ENCODE assay signal across 8 cellular contexts in the genomic region with DNA sequence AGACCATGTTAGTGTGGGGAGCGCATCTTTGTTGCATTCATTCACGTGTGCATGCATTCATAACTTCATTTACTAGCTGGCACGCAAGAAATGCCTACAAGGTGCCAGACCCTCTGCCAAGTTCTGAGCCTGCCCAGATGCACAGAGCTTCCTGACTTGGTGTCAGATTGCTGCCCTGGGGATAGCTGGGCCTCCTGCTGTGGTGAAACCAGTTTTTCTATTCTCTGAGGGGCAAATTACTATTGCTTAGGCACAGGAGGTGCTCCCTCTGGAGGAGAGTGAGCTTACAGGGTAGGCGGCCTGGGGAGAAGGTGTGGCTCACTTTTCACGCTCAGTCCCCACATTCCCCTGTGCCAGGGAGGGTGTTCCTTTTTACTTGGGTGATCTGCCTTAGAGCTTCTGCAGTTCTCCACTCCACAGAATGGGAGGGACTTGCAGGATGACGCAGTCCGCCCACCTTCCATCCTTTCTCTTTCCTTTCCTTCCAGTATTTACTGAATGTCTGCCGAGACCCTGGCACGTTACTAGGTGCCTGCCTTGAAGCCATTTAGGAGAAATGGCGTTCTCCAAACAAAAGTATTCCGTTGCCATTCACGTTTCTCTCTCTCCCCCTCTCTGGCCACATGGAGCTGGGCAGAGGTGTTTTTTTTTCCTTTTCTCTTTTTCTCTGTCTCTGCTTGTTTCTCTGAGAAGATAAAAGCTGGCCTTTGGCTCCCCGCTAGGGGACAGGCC. TPM values are rescaled to one million over a fixed set of nuclear protein-coding genes. Genes with fewer than 3 reads are reported as not detected.
DNase-seq lines count a peak whose midpoint lies in the region; ATAC-seq, FAIRE-seq and TF ChIP-seq lines count a peak whose summit lies in the region.

No MANE protein-coding gene starts in this region.

- H3K36me3 ChIP-seq in brain microvascular endothelial cell (replicated peaks) (no peaks in the 10 kb centered on the region), keratinocyte (ENCODE audit: control insufficient read depth in 2 of 2, extremely low read depth in 1 of 2, insufficient read depth in 2 of 2, low read length in 2 of 2) (no peaks in the 10 kb centered on the region), suprapubic skin (no peaks in the 10 kb centered on the region)

- peak; percentile 53 for TF ChIP-seq CTCF in brain microvascular endothelial cell (IDR thresholded peaks at IDR 0.05; ENCODE audit: low read depth, low read length, missing control alignments)
- peak; percentile 77 to 92 (median 87) for TF ChIP-seq CTCF in keratinocyte (optimal IDR thresholded peaks at IDR 0.05 in 1 of 3, IDR thresholded peaks at IDR 0.05 in 1 of 3, conservative IDR thresholded peaks at IDR 0.05 in 1 of 3; ENCODE audit: extremely low read depth in 1 of 3, insufficient read depth in 2 of 3, low read length in 3 of 3)
- TF ChIP-seq CTCF in suprapubic skin (IDR thresholded peaks at IDR 0.05): peak in 1 of 2 donors; percentile 41

- H3K4me3 ChIP-seq in brain microvascular endothelial cell (ENCODE audit: low read depth, low read length): peak overlapping the region; percentile 9
- peak overlapping the region in 2 of 3 experiments; percentile 43 to 50 for H3K4me3 ChIP-seq in keratinocyte (ENCODE audit: control insufficient read depth in 2 of 3, extremely low read depth in 1 of 3, insufficient read depth in 2 of 3, low read depth in 1 of 3, low read length in 3 of 3)
- H3K4me3 ChIP-seq in suprapubic skin: no peak overlapping the region

- H3K4me2 ChIP-seq in keratinocyte (ENCODE audit: control insufficient read depth, extremely low read depth, insufficient read depth, low read depth, low read length): peak overlapping the region; percentile 74

- FAIRE-seq in keratinocyte (lab: Jason Lieb, UNC): peak; percentile 98

- TF ChIP-seq POLR2A in suprapubic skin (IDR thresholded peaks at IDR 0.05): no peak

- in situ Hi-C loops in brain microvascular endothelial cell (cut with HindIII; ENCODE audit: low pct_ligation_motif_present, low sequenced_read_pairs): no loop called here

- DNase-seq in GF-D8 (lab: John Stamatoyannopoulos, UW) (peak; percentile 8), NCI-H2081 treated with DMSO at 0.1 percent for 48 hours (lab: John Stamatoyannopoulos, UW) (peak; percentile 66), brain microvascular endothelial cell (peak; percentile 45), keratinocyte (ENCODE audit: low read depth, low spot score) (peak; percentile 93), suprapubic skin (ENCODE audit: low spot score in 2 of 2) (peak; percentile 76 to 83)

- H3K27ac ChIP-seq in brain microvascular endothelial cell (no peak overlapping the region), keratinocyte (ENCODE audit: control insufficient read depth, insufficient read depth, low read length) (peak overlapping the region; percentile 83), suprapubic skin (peak overlapping the region; percentile 78)

- no peak for TF ChIP-seq EP300 in suprapubic skin (IDR thresholded peaks at IDR 0.05)

- H3K4me1 ChIP-seq in keratinocyte (ENCODE audit: control insufficient read depth, extremely low read depth, insufficient read depth, low read length) (peaks cover 31% of the 10 kb centered on the region), suprapubic skin (peaks cover 31% of the 10 kb centered on the region)

- H3K9me1 ChIP-seq in keratinocyte (ENCODE audit: control insufficient read depth, extremely low read depth, insufficient read depth, low read length): no peaks in the 10 kb centered on the region

- H3K9ac ChIP-seq in keratinocyte (ENCODE audit: control insufficient read depth, extremely low read depth, insufficient read depth, low read length): peak overlapping the region; percentile 75

- peak overlapping the region; percentile 72 for H2AFZ ChIP-seq in keratinocyte (ENCODE audit: control insufficient read depth, low read length)

- dilution Hi-C loops in keratinocyte (cut with MboI; ENCODE audit: extremely low pct_ligation_motif_present, low sequenced_read_pairs): no loop called here

- H3K27me3 ChIP-seq in brain microvascular endothelial cell (replicated peaks) (no peaks in the 10 kb centered on the region), keratinocyte (ENCODE audit: control insufficient read depth, extremely low read depth, insufficient read depth, low read length) (no peaks in the 10 kb centered on the region), suprapubic skin (no peaks in the 10 kb centered on the region)

- H3K9me3 ChIP-seq in keratinocyte (ENCODE audit: control insufficient read depth, low read depth, low read length): no peaks in the 10 kb centered on the region
- no peaks in the 10 kb centered on the region for H3K9me3 ChIP-seq in suprapubic skin

- no peaks in the 10 kb centered on the region for H3K79me2 ChIP-seq in keratinocyte (ENCODE audit: control insufficient read depth, insufficient read depth, low read length)

- no peaks in the 10 kb centered on the region for H4K20me1 ChIP-seq in keratinocyte (ENCODE audit: control insufficient read depth, extremely low read depth, insufficient read depth, low read length)

- ATAC-seq in HG03196 (IDR thresholded peaks at IDR 0.05; ENCODE audit: unreplicated experiment) (no peak), GM21528 (IDR thresholded peaks at IDR 0.05; ENCODE audit: low FRiP score, unreplicated experiment) (no peak), HG03439 (IDR thresholded peaks at IDR 0.05; ENCODE audit: unreplicated experiment) (no peak)

- WGBS in suprapubic skin: 43% methylated on average over 13 of the region's 13 CpGs

RNA-seq across cellular contexts. Expression of a gene that starts 27.9 kb away (rescaled TPM):
- polyA plus RNA-seq in keratinocyte: 95.9 to 175 TPM (median 119 TPM) in 3 replicates
- 715 TPM for polyA plus RNA-seq in keratinocyte (2011; ENCODE audit: low read depth)
- polyA plus RNA-seq in keratinocyte (2011; cell fraction: cytosol; rRNA removed): 146 and 162 TPM in 2 replicates
- polyA plus RNA-seq in keratinocyte (2011; cell fraction: nucleus; rRNA removed): 312 and 363 TPM in 2 replicates
- 166 and 236 TPM in 2 replicates for polyA plus RNA-seq in keratinocyte (2012; ENCODE audit: low replicate concordance)
- 143 to 440 TPM (median 257 TPM) in 3 replicates for polyA minus RNA-seq in keratinocyte
- 173 TPM for polyA minus RNA-seq in keratinocyte (2011; cell fraction: cytosol; rRNA and poly(A)+ RNA removed)
- polyA minus RNA-seq in keratinocyte (2011; cell fraction: nucleus; rRNA and poly(A)+ RNA removed): 215 and 332 TPM in 2 replicates
- total RNA-seq in suprapubic skin: 100 to 1,000 TPM; 260 to 332 (median 279) TPM

Comparison
In these comparisons a context has a peak if more than half of its experiments do, and no peak if none do; other contexts are left out.
1. DNase-seq: peak in every context shown above with its lines; median percentile 93 in keratinocyte; 80 in suprapubic skin; 66 in NCI-H2081 treated with DMSO at 0.1 percent for 48 hours; 45 in brain microvascular endothelial cell; 8 in GF-D8.